1 cellular context compared by ENCODE assay signal in genomic region chr10:23157239-23157661, GRCh38.
TF ChIP-seq lines count a peak whose summit lies in the region.

No MANE protein-coding gene starts in this region.

TF ChIP-seq in GM12878, 131 proteins besides CTCF, POLR2A, EP300 and RAD21:
- TF ChIP-seq NR2F1 (conservative IDR thresholded peaks at IDR 0.05) (peak; percentile 72), PBX3 (IDR thresholded peaks at IDR 0.05; ENCODE audit: insufficient replicate concordance, low read depth, low read length) (no peak), CHD1 (IDR thresholded peaks at IDR 0.05; ENCODE audit: low read depth, low read length) (no peak), BHLHE40 (IDR thresholded peaks at IDR 0.05; ENCODE audit: borderline replicate concordance in 1 of 2, low read depth in 2 of 2, low read length in 1 of 2) (peak; percentile 49 to 72; a peak in 3 of 4 replicates), PAX5 (IDR thresholded peaks at IDR 0.05; ENCODE audit: borderline replicate concordance, low read depth, low read length) (peak; percentile 90), RELB (IDR thresholded peaks at IDR 0.05; ENCODE audit: low read depth) (peak; percentile 49; the same call in 1 of the 2 replicates), CREM (IDR thresholded peaks at IDR 0.05; ENCODE audit: low read depth) (no peak), USF2 (IDR thresholded peaks at IDR 0.05; ENCODE audit: borderline replicate concordance, low read depth, low read length) (no peak), WRNIP1 (IDR thresholded peaks at IDR 0.05; ENCODE audit: borderline replicate concordance, low read depth, low read length) (no peak)
